ENCODE assay signal across 8 cellular contexts in the genomic region with DNA sequence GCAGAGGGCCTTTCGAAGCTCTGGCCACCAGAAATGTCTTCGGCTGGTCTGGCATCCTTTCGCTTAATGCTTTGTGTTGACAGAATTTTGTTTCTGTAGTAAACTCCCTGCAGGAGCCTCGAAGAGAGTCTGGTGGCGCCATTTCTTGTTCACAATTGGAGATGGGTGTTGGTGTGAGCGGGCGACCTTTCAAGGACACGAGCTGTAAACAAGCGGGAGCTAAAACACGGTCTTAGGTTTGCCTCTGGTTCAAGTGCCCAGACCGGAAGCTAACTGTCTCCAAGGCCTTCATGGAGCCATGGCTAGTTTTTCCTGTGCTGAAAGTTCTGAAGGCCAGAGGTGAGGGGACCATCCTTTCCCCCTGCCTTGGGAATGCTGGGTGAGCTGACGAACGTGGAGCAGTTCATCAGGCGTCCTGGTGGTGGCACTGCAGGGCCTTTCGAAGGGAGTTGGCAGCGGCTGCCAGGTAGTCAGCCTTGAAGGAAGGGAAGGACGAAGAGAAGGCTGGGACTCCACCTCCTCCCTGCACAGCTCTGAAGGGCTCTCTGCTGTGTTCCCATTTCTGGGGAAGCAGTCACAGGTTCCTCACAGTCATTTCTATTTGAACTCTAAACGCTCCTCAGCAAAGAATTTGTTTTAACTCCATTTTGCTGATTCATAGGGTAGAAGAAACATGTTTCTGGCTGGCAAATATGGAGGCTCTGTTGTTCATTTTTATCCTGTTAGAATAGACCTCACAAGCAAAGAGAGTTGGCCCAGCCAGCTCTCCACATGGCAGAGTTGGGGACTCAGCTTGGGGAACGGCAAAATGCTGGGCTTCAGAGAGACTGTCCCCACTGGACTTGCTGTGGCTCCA. TPM values are rescaled to one million over a fixed set of nuclear protein-coding genes. Genes with fewer than 3 reads are reported as not detected.
DNase-seq lines count a peak whose midpoint lies in the region; ATAC-seq, FAIRE-seq and TF ChIP-seq lines count a peak whose summit lies in the region.

No MANE protein-coding gene starts in this region.

- H3K4me3 ChIP-seq in H1 (ENCODE audit: extremely low read depth in 1 of 4, insufficient read depth in 2 of 4, low read depth in 3 of 4, low read length in 4 of 4) = no peak overlapping the region

- TF ChIP-seq CTCF in H1 (IDR thresholded peaks at IDR 0.05; ENCODE audit: control extremely low read depth in 1 of 3, insufficient read depth in 1 of 3, low read depth in 1 of 3, low read length in 3 of 3) = peak; percentile 92 to 100 (median 95)

- H3K27ac ChIP-seq in H1 (ENCODE audit: low read depth, low read length) = peak overlapping the region; percentile 31; the same call in 1 of the 2 replicates

- peak overlapping the region; percentile 37; the same call in 1 of the 2 replicates for H2BK5ac ChIP-seq in H1 (ENCODE audit: low read depth, low read length)

- DNase-seq in ACHN (peak; percentile 79), NCI-H774 (lab: John Stamatoyannopoulos, UW) (peak; percentile 71), H1 (ENCODE audit: low read depth in 1 of 2, low spot score in 2 of 2) (peak; percentile 65 to 96), midbrain (lab: John Stamatoyannopoulos, UW) (peak; percentile 86)
- DNase-seq in activated CD8-positive, alpha-beta memory T cell treated with anti-CD3 and anti-CD28 coated beads for 4 hours (ENCODE audit: low read depth in 2 of 2) = peak; percentile 20 to 21
- peak; percentile 84 for DNase-seq in stimulated activated CD8-positive, alpha-beta memory T cell treated with anti-CD3 and anti-CD28 coated beads, Interleukin-4, amount 100 ng/mL, for 48 hours

- H3K4ac ChIP-seq in H1 (replicated peaks; ENCODE audit: insufficient read length, low read depth, low read length) = no peak overlapping the region

- TF ChIP-seq POLR2A in H1 (IDR thresholded peaks at IDR 0.05; ENCODE audit: control extremely low read depth in 1 of 2, low read depth in 2 of 2, low read length in 2 of 2) = no peak

- no peak overlapping the region for H3K23ac ChIP-seq in H1 (ENCODE audit: insufficient read length)

- H3K4me2 ChIP-seq in H1 (ENCODE audit: insufficient read depth in 1 of 2, low read depth in 2 of 2, low read length in 2 of 2) = no peak overlapping the region

- H4K20me1 ChIP-seq in H1 (replicated peaks in 1 of 2; ENCODE audit: control insufficient read depth in 1 of 2, insufficient read depth in 2 of 2, low read length in 2 of 2) = no peaks in the 10 kb centered on the region

- H3K79me1 ChIP-seq in H1 (ENCODE audit: low read depth, low read length) = no peaks in the 10 kb centered on the region

- no peak overlapping the region for H2BK15ac ChIP-seq in H1 (ENCODE audit: low read length)

- no peaks in the 10 kb centered on the region for H3K9me3 ChIP-seq in H1 (ENCODE audit: insufficient read depth in 2 of 2, low read depth in 1 of 2, low read length in 1 of 2)

- H4K5ac ChIP-seq in H1 (ENCODE audit: insufficient read length, low read depth, low read length) = no peak overlapping the region

- H3K56ac ChIP-seq in H1 (replicated peaks; ENCODE audit: insufficient read length, low read depth, low read length) = no peak overlapping the region

- peaks cover 0 to 4% (median 0%) of the 10 kb centered on the region in 4 experiments; a peak in 2 of 7 replicates for H3K4me1 ChIP-seq in H1 (replicated peaks in 1 of 4; ENCODE audit: control insufficient read depth in 3 of 4, insufficient read depth in 4 of 4, low read length in 3 of 4)

- POLR2A ChIA-PET in H1 (lab: Charles Lee; ENCODE audit: partially characterized antibody) = interaction anchor here (0.6 kb wide), 1 partner anchor 264 kb away, joined by 3 read pairs; no protein-coding TSS in a partner anchor

- TF ChIP-seq RAD21 in H1 (IDR thresholded peaks at IDR 0.05 in 1 of 2, conservative IDR thresholded peaks at IDR 0.05 in 1 of 2; ENCODE audit: low read depth in 2 of 2, low read length in 2 of 2) = peak; percentile 96 to 98

- peak; percentile 55 for FAIRE-seq in H1 (lab: Jason Lieb, UNC)

- in situ Hi-C loops in ACHN (cut with HindIII; ENCODE audit: low pct_ligation_motif_present, low pct_unique_long_range_greater_than_20kb, low sequenced_read_pairs) = no loop called here

- no peak overlapping the region for H2AFZ ChIP-seq in H1 (ENCODE audit: low read length)

- H3K36me3 ChIP-seq in H1 (ENCODE audit: control insufficient read depth in 2 of 4, insufficient read depth in 4 of 4, low read length in 3 of 4) = peaks cover 4 to 30% (median 13%) of the 10 kb centered on the region in 4 experiments; a peak in 7 of 8 replicates

- CTCF ChIA-PET in H1 (lab: Charles Lee; ENCODE audit: partially characterized antibody) = interaction anchor here (0.6 to 3.8 kb wide), 47 partner anchors 9 to 655 kb away, joined by 3 to 24 read pairs (median 4); no protein-coding TSS in a partner anchor

- no peak overlapping the region for H2BK120ac ChIP-seq in H1 (replicated peaks; ENCODE audit: low read depth, low read length)

- no peaks in the 10 kb centered on the region for H3K27me3 ChIP-seq in H1 (replicated peaks in 1 of 4; ENCODE audit: control insufficient read depth in 3 of 4, extremely low read depth in 1 of 4, insufficient read depth in 3 of 4, low read length in 3 of 4)

- no peak overlapping the region for H2AK5ac ChIP-seq in H1 (ENCODE audit: low read depth, low read length)

- 59% methylated on average over 19 of the region's 19 CpGs; no CpG with 5 or more reads in 1 of the 2 experiments for WGBS in H1 (ENCODE audit: extremely low coverage in 1 of 2, insufficient coverage in 1 of 2, insufficient read length in 1 of 2, insufficient replicate concordance in 2 of 2, low coverage in 1 of 2, low lambda C conversion rate in 2 of 2, missing lambda C conversion rate in 1 of 2), 2 experiments

- peak overlapping the region; percentile 81; the same call in 1 of the 2 replicates for H2BK12ac ChIP-seq in H1 (ENCODE audit: low read depth, low read length)

- no peak overlapping the region for H2BK20ac ChIP-seq in H1 (ENCODE audit: low read length)

- H4K8ac ChIP-seq in H1 (ENCODE audit: extremely low read depth, insufficient read depth, low read length) = no peak overlapping the region

- H3K79me2 ChIP-seq in H1 (ENCODE audit: control insufficient read depth in 1 of 2, insufficient read depth in 2 of 2, low read length in 2 of 2) = no peaks in the 10 kb centered on the region

- ATAC-seq in GM18519 (IDR thresholded peaks at IDR 0.05; ENCODE audit: low FRiP score, unreplicated experiment) = peak; percentile 62
- peak; percentile 67 for ATAC-seq in HG03439 (IDR thresholded peaks at IDR 0.05; ENCODE audit: unreplicated experiment)

- H4K91ac ChIP-seq in H1 (replicated peaks; ENCODE audit: insufficient read length, low read length) = no peak overlapping the region

- no peak overlapping the region for H3K9ac ChIP-seq in H1 (replicated peaks in 1 of 4; ENCODE audit: extremely low read depth in 1 of 4, low read depth in 3 of 4, low read length in 3 of 4)

- no peak for TF ChIP-seq EP300 in H1 (IDR thresholded peaks at IDR 0.05; ENCODE audit: borderline replicate concordance in 1 of 2, low read depth in 2 of 2, low read length in 2 of 2)

- H3K23me2 ChIP-seq in H1 (ENCODE audit: low read depth, low read length) = no peaks in the 10 kb centered on the region; the same call in 1 of the 2 replicates

- no peak overlapping the region; the same call in 1 of the 2 replicates for H3K18ac ChIP-seq in H1 (ENCODE audit: extremely low read depth, low read length)

- no peak overlapping the region for H3K14ac ChIP-seq in H1 (ENCODE audit: insufficient read length)

TF ChIP-seq in H1, 55 proteins besides CTCF, POLR2A, EP300 and RAD21 (continues in another document):
- TF ChIP-seq CREB1 (IDR thresholded peaks at IDR 0.05) (peak; percentile 50), RNF2 (IDR thresholded peaks at IDR 0.05; ENCODE audit: borderline replicate concordance, low read depth, low read length, missing control alignments, poor library complexity, severe bottlenecking) (no peak), JUN (IDR thresholded peaks at IDR 0.05; ENCODE audit: low read depth, low read length) (no peak), RFX5 (IDR thresholded peaks at IDR 0.05; ENCODE audit: borderline replicate concordance, low read depth, low read length) (no peak), YY1 (IDR thresholded peaks at IDR 0.05; ENCODE audit: low read depth, low read length) (peak; percentile 57; the same call in 1 of the 2 replicates), GABPA (IDR thresholded peaks at IDR 0.05; ENCODE audit: borderline replicate concordance, insufficient read depth, low read length) (no peak), PHF8 (conservative IDR thresholded peaks at IDR 0.05; ENCODE audit: low read depth, low read length) (no peak), ASH2L (IDR thresholded peaks at IDR 0.05; ENCODE audit: low read length) (no peak), KDM5A (IDR thresholded peaks at IDR 0.05; ENCODE audit: low read length) (no peak)
- TF ChIP-seq, protein P1, sequence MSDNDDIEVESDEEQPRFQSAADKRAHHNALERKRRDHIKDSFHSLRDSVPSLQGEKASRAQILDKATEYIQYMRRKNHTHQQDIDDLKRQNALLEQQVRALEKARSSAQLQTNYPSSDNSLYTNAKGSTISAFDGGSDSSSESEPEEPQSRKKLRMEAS (IDR thresholded peaks at IDR 0.05) = 0 out of 2 replicates have a peak, but pooled peaks have one; percentile 28

RNA-seq across cellular contexts. Expression of a gene that starts 35.2 kb away (rescaled TPM):
- total RNA-seq in H1 (2021; fragmentation: NEBNext Ultra II Directional; extraction: Animal tissue kit (Norgen Biotek cat#: 25700)) = 33.0 and 33.5 TPM in 2 replicates
- polyA plus RNA-seq in H1 (2011; rRNA removed) = 13.7 and 14.5 TPM in 2 replicates
- polyA plus RNA-seq in H1 (2011; cell fraction: cytosol; rRNA removed) = 15.9 TPM
- 19.3 TPM for polyA plus RNA-seq in H1 (2011; cell fraction: nucleus; rRNA removed)
- polyA plus RNA-seq in H1 (2012, experiment 1 of 2) = 14.3 to 18.8 TPM (median 17.7 TPM) in 4 replicates
- polyA plus RNA-seq in H1 (2012, experiment 2 of 2) = 8.8 TPM
- 13.3 TPM for polyA plus RNA-seq in H1 (2013, experiment 1 of 2)
- polyA plus RNA-seq in H1 (2013, experiment 2 of 2) = 12.3 TPM
- polyA minus RNA-seq in H1 (2011; rRNA and poly(A)+ RNA removed) = 65.0 and 74.8 TPM in 2 replicates
- 23.3 TPM for polyA minus RNA-seq in H1 (2011; cell fraction: cytosol; rRNA and poly(A)+ RNA removed)
- 41.7 TPM for polyA minus RNA-seq in H1 (2011; cell fraction: nucleus; rRNA and poly(A)+ RNA removed)

RNA-seq across cellular contexts. Expression of a gene that starts 35.3 kb away (rescaled TPM):
- total RNA-seq in H1 (2021; fragmentation: NEBNext Ultra II Directional; extraction: Animal tissue kit (Norgen Biotek cat#: 25700)) = 23.3 and 24.8 TPM in 2 replicates
- 17.3 and 17.7 TPM in 2 replicates for polyA plus RNA-seq in H1 (2011; rRNA removed)
- polyA plus RNA-seq in H1 (2011; cell fraction: cytosol; rRNA removed) = 16.1 TPM
- polyA plus RNA-seq in H1 (2011; cell fraction: nucleus; rRNA removed) = 29.6 TPM
- 14.3 to 17.1 TPM (median 15.6 TPM) in 4 replicates for polyA plus RNA-seq in H1 (2012, experiment 1 of 2)
- 6.3 TPM for polyA plus RNA-seq in H1 (2012, experiment 2 of 2)
- polyA plus RNA-seq in H1 (2013, experiment 1 of 2) = 20.3 TPM
- 20.5 TPM for polyA plus RNA-seq in H1 (2013, experiment 2 of 2)
- polyA minus RNA-seq in H1 (2011; rRNA and poly(A)+ RNA removed) = 29.6 and 30.0 TPM in 2 replicates
- 10.2 TPM for polyA minus RNA-seq in H1 (2011; cell fraction: cytosol; rRNA and poly(A)+ RNA removed)
- polyA minus RNA-seq in H1 (2011; cell fraction: nucleus; rRNA and poly(A)+ RNA removed) = 37.9 TPM

Comparison
In these comparisons a context has a peak if more than half of its experiments do, and no peak if none do; other contexts are left out.
1. DNase-seq: peak in every context shown above with its lines; median percentile 86 in midbrain; 84 in stimulated activated CD8-positive, alpha-beta memory T cell treated with anti-CD3 and anti-CD28 coated beads, Interleukin-4, amount 100 ng/mL, for 48 hours; 80 in H1; 79 in ACHN; 71 in NCI-H774; 20 in activated CD8-positive, alpha-beta memory T cell treated with anti-CD3 and anti-CD28 coated beads for 4 hours.